ENCODE assay signal across 12 cellular contexts in the genomic region with DNA sequence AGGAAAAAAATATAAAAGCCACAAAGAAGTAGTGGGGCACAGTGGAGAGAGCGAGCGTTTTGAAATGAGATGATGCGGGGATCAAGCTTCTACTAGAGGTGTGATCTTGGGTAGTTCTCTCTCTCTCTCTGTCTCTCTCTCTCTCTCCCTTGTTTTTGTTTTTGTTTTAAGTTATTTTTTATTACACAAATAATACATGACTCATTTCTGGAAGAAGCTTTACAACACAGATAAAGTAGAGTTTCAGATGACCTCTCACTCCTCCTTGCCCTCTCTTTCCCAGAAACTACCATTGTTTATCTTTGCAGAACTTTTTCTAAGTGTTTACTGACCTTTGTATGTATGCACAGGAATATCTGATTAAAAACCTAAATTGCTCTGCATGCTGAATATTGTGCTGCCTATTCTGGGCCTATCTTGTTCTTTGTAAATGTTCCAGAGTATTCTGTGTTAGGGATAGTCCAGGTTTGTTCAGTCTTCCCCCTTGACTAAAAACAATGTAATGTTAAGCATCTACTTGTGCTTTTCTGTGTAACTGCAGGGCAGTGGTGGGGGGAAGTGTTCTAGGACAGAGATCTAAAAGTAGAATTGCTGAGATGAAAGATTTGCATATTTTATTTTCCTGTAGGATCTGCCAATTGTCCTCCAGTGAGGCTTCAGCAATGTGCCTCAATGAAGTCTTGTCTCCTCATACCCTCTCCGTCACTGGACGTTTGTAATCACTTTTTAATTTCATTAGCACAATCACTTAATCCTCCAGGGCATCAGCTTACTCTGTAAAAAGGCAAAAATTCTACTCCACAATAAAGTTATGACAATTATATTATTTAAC. TPM values are rescaled to one million over a fixed set of nuclear protein-coding genes. Genes with fewer than 3 reads are reported as not detected.
DNase-seq lines count a peak whose midpoint lies in the region; ATAC-seq and TF ChIP-seq lines count a peak whose summit lies in the region.
"Had no signal": no experiment of that assay in that cellular context is flagged by ENCODE, and none has a peak within 500 bp of the region (broad histone marks: within the 10 kb centered on the region; RNA-seq: fewer than 3 reads in every experiment).

No MANE protein-coding gene starts in this region.

- DNase-seq in EL (peak; percentile 22), immature natural killer cell (peak; percentile 25 to 47 (median 39)), SJCRH30 (no peak), colonic mucosa (no peak)
- no peak for DNase-seq in activated naive CD8-positive, alpha-beta T cell treated with anti-CD3 and anti-CD28 coated beads for 36 hours
- DNase-seq: hypothalamus had no signal

- H3K79me2 ChIP-seq in Loucy (ENCODE audit: insufficient read depth, low read length) = peaks cover 100% of the 10 kb centered on the region

- peaks cover 17% of the 10 kb centered on the region for H3K9me3 Mint-ChIP-seq in activated naive CD8-positive, alpha-beta T cell treated with anti-CD3 and anti-CD28 coated beads for 36 hours
- H3K9me3 Mint-ChIP-seq in immature natural killer cell = no peaks in the 10 kb centered on the region
- H3K9me3 Mint-ChIP-seq: neural progenitor cell had no signal

- peak overlapping the region; percentile 50 for H3K9ac ChIP-seq in Loucy (ENCODE audit: low read depth, low read length, poor library complexity, severe bottlenecking)
- no peak overlapping the region for H3K9ac ChIP-seq in colonic mucosa (ENCODE audit: low read depth in 2 of 2, low read length in 2 of 2)
- H3K9ac ChIP-seq: neural progenitor cell had no signal

- H3K27ac Mint-ChIP-seq in activated naive CD8-positive, alpha-beta T cell treated with anti-CD3 and anti-CD28 coated beads for 36 hours = peak overlapping the region; percentile 84
- H3K27ac Mint-ChIP-seq in immature natural killer cell = peak overlapping the region; percentile 73 to 88 (median 84)
- H3K27ac Mint-ChIP-seq: neural progenitor cell had no signal

- no peak for ATAC-seq in esophagus mucosa
- ATAC-seq: Panc1 had no signal

- peaks cover 85% of the 10 kb centered on the region for H3K4me1 Mint-ChIP-seq in activated naive CD8-positive, alpha-beta T cell treated with anti-CD3 and anti-CD28 coated beads for 36 hours
- H3K4me1 Mint-ChIP-seq in immature natural killer cell = peaks cover 74 to 93% of the 10 kb centered on the region in 2 donors

- H3K27ac ChIP-seq in SJCRH30 = no peak overlapping the region
- no peak overlapping the region for H3K27ac ChIP-seq in colonic mucosa
- H3K27ac ChIP-seq: HL-60, neural progenitor cell, suprapubic skin had no signal

- H3K4me1 ChIP-seq in Loucy (ENCODE audit: insufficient read depth, low read length, poor library complexity, severe bottlenecking) = peaks cover 62% of the 10 kb centered on the region
- no peaks in the 10 kb centered on the region for H3K4me1 ChIP-seq in SJCRH30
- H3K4me1 ChIP-seq in colonic mucosa = no peaks in the 10 kb centered on the region
- H3K4me1 ChIP-seq: neural progenitor cell, suprapubic skin had no signal

- H2AFZ ChIP-seq in Loucy (ENCODE audit: low read length) = no peak overlapping the region
- H2AFZ ChIP-seq: neural progenitor cell had no signal

- H3F3A ChIP-seq in Loucy (ENCODE audit: low read depth) = peaks cover 3% of the 10 kb centered on the region; the same call in 1 of the 2 replicates

- H3K36me3 Mint-ChIP-seq in activated naive CD8-positive, alpha-beta T cell treated with anti-CD3 and anti-CD28 coated beads for 36 hours = peaks cover 47% of the 10 kb centered on the region
- peaks cover 17 to 34% (median 19%) of the 10 kb centered on the region in 3 donors for H3K36me3 Mint-ChIP-seq in immature natural killer cell
- H3K36me3 Mint-ChIP-seq: neural progenitor cell had no signal

- no peaks in the 10 kb centered on the region for H3K9me2 ChIP-seq in Loucy (replicated peaks; ENCODE audit: low read depth, low read length)

- H3K9me3 ChIP-seq in Loucy (ENCODE audit: insufficient read depth, low read depth, low read length) (peaks cover 1% of the 10 kb centered on the region; the same call in 1 of the 2 replicates), SJCRH30 (replicated peaks) (no peaks in the 10 kb centered on the region), colonic mucosa (no peaks in the 10 kb centered on the region)
- H3K9me3 ChIP-seq: suprapubic skin had no signal

- no peaks in the 10 kb centered on the region for H4K20me1 ChIP-seq in Loucy (ENCODE audit: insufficient read depth, low read length, poor library complexity, severe bottlenecking)

- peaks cover 5% of the 10 kb centered on the region; the same call in 1 of the 2 replicates for H3K36me3 ChIP-seq in Loucy (ENCODE audit: insufficient read depth, low read length)
- H3K36me3 ChIP-seq in SJCRH30 = no peaks in the 10 kb centered on the region
- no peaks in the 10 kb centered on the region for H3K36me3 ChIP-seq in colonic mucosa
- H3K36me3 ChIP-seq: neural progenitor cell, suprapubic skin had no signal

- no peak overlapping the region for H3K4me3 ChIP-seq in Loucy (ENCODE audit: low read length, poor library complexity, severe bottlenecking)
- no peak overlapping the region for H3K4me3 ChIP-seq in SJCRH30
- no peak overlapping the region for H3K4me3 ChIP-seq in colonic mucosa
- H3K4me3 ChIP-seq: neural progenitor cell, suprapubic skin had no signal

- TF ChIP-seq CTCF in Loucy (conservative IDR thresholded peaks at IDR 0.05; ENCODE audit: low read length) (no peak), colonic mucosa (IDR thresholded peaks at IDR 0.05) (no peak)

- H3K4me2 ChIP-seq in Loucy (ENCODE audit: low read depth, low read length, poor library complexity, severe bottlenecking) = peak overlapping the region; percentile 13
- H3K4me2 ChIP-seq: neural progenitor cell had no signal

- peak overlapping the region; percentile 58 for H3K4me3 Mint-ChIP-seq in activated naive CD8-positive, alpha-beta T cell treated with anti-CD3 and anti-CD28 coated beads for 36 hours
- H3K4me3 Mint-ChIP-seq in immature natural killer cell = peak overlapping the region in 4 of 5 donors; percentile 6 to 57 (median 44)
- H3K4me3 Mint-ChIP-seq: neural progenitor cell had no signal

- H3K27me3 ChIP-seq in Loucy (ENCODE audit: insufficient read depth, low read length, poor library complexity, severe bottlenecking) (no peaks in the 10 kb centered on the region), SJCRH30 (no peaks in the 10 kb centered on the region), colonic mucosa (no peaks in the 10 kb centered on the region)
- H3K27me3 ChIP-seq: neural progenitor cell, suprapubic skin had no signal

- no peaks in the 10 kb centered on the region for H3K27me3 Mint-ChIP-seq in activated naive CD8-positive, alpha-beta T cell treated with anti-CD3 and anti-CD28 coated beads for 36 hours
- peaks cover 0 to 6% (median 6%) of the 10 kb centered on the region in 3 donors for H3K27me3 Mint-ChIP-seq in immature natural killer cell (ENCODE audit: low read depth in 3 of 3)

- intact Hi-C loops in colonic mucosa (cut with DNase I) = no loop called here

RNA-seq across cellular contexts. Expression of a gene that starts 52.0 kb away (rescaled TPM):
- 10 to 100 TPM; 71.3 to 74.1 TPM for total RNA-seq in activated naive CD8-positive, alpha-beta T cell treated with anti-CD3 and anti-CD28 coated beads for 36 hours
- 100 to 1,000 TPM in 1 of 3 donors, 10 to 100 TPM in 2; 50.6 to 205 (median 80.2) TPM for polyA plus RNA-seq in immature natural killer cell
- total RNA-seq in esophagus mucosa (64.7 TPM), colonic mucosa (1 to 10 TPM; 6.1 to 8.6 TPM)
- 0.05 TPM in 1 of 2 replicates, not detected in the other for total RNA-seq in SJCRH30 (2014; rRNA removed; shearing (Covaris generic))

Comparison
In these comparisons a context has a peak if more than half of its experiments do, and no peak if none do; other contexts are left out.
1. DNase-seq: peak in EL (single experiment) and immature natural killer cell (3 of 3); none in activated naive CD8-positive, alpha-beta T cell treated with anti-CD3 and anti-CD28 coated beads for 36 hours (single experiment), SJCRH30 (0 of 2) and colonic mucosa (single experiment).